1 cellular context compared by ENCODE assay signal in genomic region chr4:182680196-182680771, GRCh38.
TF ChIP-seq lines count a peak whose summit lies in the region.

No MANE protein-coding gene starts in this region.

TF ChIP-seq in GM23338, 12 proteins besides CTCF, POLR2A, EP300 and RAD21 (continued from another document):
- no peak for TF ChIP-seq ZNF462 (CRISPR knock-in tag; IDR thresholded peaks at IDR 0.05)
- no peak for TF ChIP-seq EZH2 (IDR thresholded peaks at IDR 0.05; ENCODE audit: low read depth, unreplicated experiment)
- no peak for TF ChIP-seq REST (IDR thresholded peaks at IDR 0.05; ENCODE audit: unreplicated experiment)
- no peak for TF ChIP-seq ZNF114 (CRISPR knock-in tag; IDR thresholded peaks at IDR 0.05)
- no peak for TF ChIP-seq ETS1 (IDR thresholded peaks at IDR 0.05)
- TF ChIP-seq NANOG (IDR thresholded peaks at IDR 0.05; ENCODE audit: borderline replicate concordance) = no peak
- no peak for TF ChIP-seq CREB1 (CRISPR knock-in tag; IDR thresholded peaks at IDR 0.05; ENCODE audit: low read depth)
- no peak for TF ChIP-seq ZNF331 (CRISPR knock-in tag; IDR thresholded peaks at IDR 0.05; ENCODE audit: low read depth)
- no peak for TF ChIP-seq JUNB (IDR thresholded peaks at IDR 0.05; ENCODE audit: unreplicated experiment)
- no peak for TF ChIP-seq EZH2phosphoT487 (IDR thresholded peaks at IDR 0.05; ENCODE audit: unreplicated experiment)
